9 cellular contexts compared by ENCODE assay signal in the genomic region with DNA sequence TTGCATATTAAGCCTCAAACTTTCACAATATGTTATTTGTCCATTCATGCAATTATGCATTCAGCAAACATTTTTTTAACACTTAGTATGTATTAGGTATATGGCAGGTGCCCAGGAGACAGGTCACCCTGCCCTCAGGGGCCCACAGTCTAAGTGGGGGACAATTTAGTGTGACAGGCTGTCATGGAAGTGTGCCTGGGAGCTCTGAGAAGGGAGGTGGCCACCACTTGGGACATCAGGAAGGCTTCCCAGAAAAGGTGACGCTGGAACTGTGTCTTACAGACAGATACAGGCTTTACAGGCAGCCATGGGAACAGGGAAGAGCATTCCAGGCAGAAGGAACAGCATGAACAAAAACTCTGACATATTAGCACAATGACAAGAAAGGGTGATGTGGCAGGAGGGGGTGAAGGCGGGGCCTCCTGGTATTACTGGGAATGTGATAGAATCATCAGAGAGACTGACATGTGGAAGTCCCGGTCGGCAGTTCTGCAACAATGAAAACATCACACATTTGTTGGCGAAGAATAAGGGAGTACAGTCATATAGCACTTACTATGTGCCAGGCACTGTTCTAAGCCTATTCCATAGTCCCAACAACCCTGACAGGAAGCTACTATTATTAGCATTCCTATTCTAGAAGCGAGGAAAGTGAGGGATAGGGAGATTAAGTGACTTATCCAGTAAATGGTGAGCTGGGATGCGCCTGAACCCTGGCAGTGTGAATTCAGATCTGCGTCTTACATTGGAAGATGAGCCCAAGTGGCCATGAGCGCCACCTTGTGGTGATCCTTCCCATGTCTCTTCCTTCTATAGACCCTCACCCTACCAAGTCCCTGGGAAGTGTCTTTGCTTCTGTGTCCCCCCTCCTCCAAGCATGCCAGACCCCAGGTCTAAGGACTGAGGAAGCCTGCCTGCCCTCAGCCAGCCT. TPM values are rescaled to one million over a fixed set of nuclear protein-coding genes. Genes with fewer than 3 reads are reported as not detected.
DNase-seq lines count a peak whose midpoint lies in the region; TF ChIP-seq lines count a peak whose summit lies in the region.
"Had no signal": no experiment of that assay in that cellular context is flagged by ENCODE, and none has a peak within 500 bp of the region (broad histone marks: within the 10 kb centered on the region; RNA-seq: fewer than 3 reads in every experiment).

No MANE protein-coding gene starts in this region.

- H3K36me3 ChIP-seq in spleen, result peaks cover 2 to 100% (median 57%) of the 10 kb centered on the region in 6 donors

- TF ChIP-seq CTCF in GM10248 (IDR thresholded peaks at IDR 0.05; ENCODE audit: control extremely low read depth, extremely low read depth, low read depth, missing control alignments) (peak; percentile 72), spleen (IDR thresholded peaks at IDR 0.05 in 8 of 11, conservative IDR thresholded peaks at IDR 0.05 in 3 of 11) (peak; percentile 67 to 90 (median 82))

- DNase-seq in GM10248 (ENCODE audit: extremely low spot score), result peak; percentile 76
- DNase-seq in MV-4-11 (lab: John Stamatoyannopoulos, UW), result peak; percentile 37
- peak; percentile 36 for DNase-seq in T1000 (lab: John Stamatoyannopoulos, UW)
- peak; percentile 77 for DNase-seq in astrocyte of the hippocampus (ENCODE audit: low read depth, low spot score)
- peak; percentile 78 for DNase-seq in iPS DF 19.7 (ENCODE audit: low read depth, low spot score)
- DNase-seq in spleen, result peak; percentile 92
- no peak for DNase-seq in NCI-H187 treated with DMSO at 0.1 percent for 48 hours (lab: John Stamatoyannopoulos, UW)
- DNase-seq in GOT3 (lab: John Stamatoyannopoulos, UW), result no peak

- peaks cover 10 to 62% (median 43%) of the 10 kb centered on the region in 6 donors for H3K4me1 ChIP-seq in spleen

- H3K9me3 ChIP-seq in spleen, result no peaks in the 10 kb centered on the region

- intact Hi-C loops in spleen (cut with DNase I; ENCODE audit: low total_unique reads), result no loop called here

- 35 to 48% (median 40%) methylated on average over 9 of the region's 9 CpGs for WGBS in spleen, 5 donors

- POLR2A ChIA-PET in GM10248 (lab: Yijun Ruan, JAX), result no interaction called here

- H3K4me3 ChIP-seq in spleen, result peak overlapping the region in 1 of 8 donors; percentile 13

- TF ChIP-seq POLR2A in spleen (IDR thresholded peaks at IDR 0.05), result no peak

- H3K27me3 ChIP-seq in spleen (replicated peaks in 1 of 7), result peaks cover 0 to 11% (median 0%) of the 10 kb centered on the region in 7 donors

- CTCF ChIA-PET in GM10248 (lab: Yijun Ruan, JAX), result interaction anchor here (0.6 to 13.0 kb wide), 31 partner anchors 8 to 197 kb away, joined by 3 to 309 read pairs (median 4); a partner anchor contains a TSS

- H3K27ac ChIP-seq in spleen, result peak overlapping the region in 5 of 8 donors; percentile 16 to 99 (median 52)

RNA-seq across cellular contexts. Expression of a gene that starts 13.7 kb away (rescaled TPM):
- 100 to 1,000 TPM; 113 to 281 (median 190) TPM for total RNA-seq in spleen
- polyA plus RNA-seq in spleen, result 10 to 100 TPM; 40.8 to 71.8 (median 62.8) TPM

RNA-seq across cellular contexts. Expression of a gene that starts 26.6 kb away (rescaled TPM):
- total RNA-seq in spleen, result under 1 TPM in 1 of 7 donors, not detected in 6; 0.17 TPM
- polyA plus RNA-seq in spleen, result under 1 TPM in 2 of 3 donors, not detected in 1; 0.08 to 0.09 TPM
- polyA plus RNA-seq: esophagus had no signal

Comparison
In these comparisons a context has a peak if more than half of its experiments do, and no peak if none do; other contexts are left out.
1. DNase-seq: peak in GM10248 (single experiment), MV-4-11 (single experiment), T1000 (single experiment), astrocyte of the hippocampus (single experiment), iPS DF 19.7 (single experiment) and spleen (single experiment); none in NCI-H187 treated with DMSO at 0.1 percent for 48 hours (single experiment) and GOT3 (single experiment).